In the genomic region with DNA sequence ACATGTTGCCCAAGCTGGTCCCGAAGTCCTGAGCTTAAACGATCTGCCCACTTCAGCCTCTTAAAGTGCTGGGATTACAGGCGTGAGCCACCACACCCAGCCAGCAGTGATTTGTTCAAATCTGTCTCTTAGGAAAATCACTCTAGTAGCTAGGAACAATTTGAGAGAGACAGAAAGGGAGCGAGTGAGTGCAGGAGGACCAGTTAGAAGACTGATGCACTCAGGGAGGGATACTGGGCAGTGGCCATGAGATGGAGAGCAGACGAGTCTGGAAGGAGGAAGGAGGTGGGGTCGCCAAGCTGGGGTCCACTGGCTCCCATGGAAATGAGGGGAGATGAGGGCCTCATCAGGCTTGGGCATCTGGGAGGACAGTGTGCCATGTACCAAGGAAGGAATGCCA, we compare ENCODE assay signal across 35 cellular contexts.
"Had no signal": no experiment of that assay in that cellular context is flagged by ENCODE, and none has a peak within 500 bp of the region (broad histone marks: within the 10 kb centered on the region; RNA-seq: fewer than 3 reads in every experiment).

No MANE protein-coding gene starts in this region.

- DNase-seq: activated B cell treated with CpG ODN at 0.5 μM for 24 hours; activated CD4-positive, alpha-beta memory T cell treated with anti-CD3 and anti-CD28 coated beads for 36 hours; activated CD4-positive, alpha-beta T cell treated with anti-CD3 and anti-CD28 coated beads for 4 hours; activated CD4-positive, alpha-beta T cell treated with anti-CD3 and anti-CD28 coated beads, Interleukin-2, amount 50 U/mL, for 1 hour; activated CD4-positive, CD25-positive, alpha-beta regulatory T cell treated with anti-CD3 and anti-CD28 coated beads, Interleukin-2, amount 50 U/mL, for 72 hours; activated CD8-positive, alpha-beta memory T cell treated with anti-CD3 and anti-CD28 coated beads, Interleukin-2, amount 50 U/mL, for 4 hours; activated gamma-delta T cell treated with Interleukin-2 at 50 U/mL for 16 hours; activated naive CD4-positive, alpha-beta T cell treated with anti-CD3 and anti-CD28 coated beads for 36 hours; activated naive CD8-positive, alpha-beta T cell treated with anti-CD3 and anti-CD28 coated beads, Interleukin-2, amount 50 U/mL, for 24 hours; activated T-cell treated with anti-CD3 and anti-CD28 coated beads for 4 hours; activated T-cell treated with anti-CD3 and anti-CD28 coated beads, Interleukin-2, amount 50 U/mL, for 48 hours; anterior cingulate cortex; brain microvascular endothelial cell; central memory CD4-positive, alpha-beta T cell; MM.1S; MV-4-11; NCI-H1092; NCI-H1436 treated with DMSO at 0.1 percent for 48 hours; NCI-H1694 treated with DMSO at 0.1 percent for 48 hours; NCI-H2029; NCI-H510A; NCI-H526; NCI-H748 treated with DMSO at 0.1 percent for 48 hours; NK-92 treated with Interleukin-12 subunit alpha and Interleukin-12 subunit beta, amount 100 ng/mL, for 24 hours; PC-3; Peyer's patch; RPMI8226; SIG-M5; T-cell; T-helper 2 cell; T-helper 9 cell had no signal

- H3K4me1 ChIP-seq: Peyer's patch had no signal

- H3K36me3 Mint-ChIP-seq: activated CD4-positive, alpha-beta memory T cell treated with anti-CD3 and anti-CD28 coated beads for 36 hours; activated naive CD8-positive, alpha-beta T cell; T-cell had no signal

- H3K9ac ChIP-seq: KMS-11 had no signal

- H3K9me3 ChIP-seq: Peyer's patch had no signal

- H3K9me3 Mint-ChIP-seq: activated B cell treated with CpG ODN at 0.5 μM for 24 hours; activated CD4-positive, alpha-beta memory T cell treated with anti-CD3 and anti-CD28 coated beads for 36 hours; activated naive CD4-positive, alpha-beta T cell treated with anti-CD3 and anti-CD28 coated beads for 36 hours; activated naive CD8-positive, alpha-beta T cell treated with anti-CD3 and anti-CD28 coated beads, Interleukin-2, amount 50 U/mL, for 24 hours; activated T-helper 17 cell treated with anti-CD3 and anti-CD28 coated beads, Interleukin-2, amount 50 U/mL, for 72 hours; T-cell had no signal

- H3K4me1 Mint-ChIP-seq: activated B cell treated with CpG ODN at 0.5 μM for 24 hours; activated naive CD8-positive, alpha-beta T cell treated with anti-CD3 and anti-CD28 coated beads, Interleukin-2, amount 50 U/mL, for 24 hours; T-cell had no signal

- H3K27me3 ChIP-seq: brain microvascular endothelial cell, Peyer's patch had no signal

- H3K36me3 ChIP-seq: brain microvascular endothelial cell, Peyer's patch had no signal

- H3K4me3 ChIP-seq: Peyer's patch had no signal

- ATAC-seq: activated naive CD8-positive, alpha-beta T cell treated with anti-CD3 and anti-CD28 coated beads, Interleukin-2, amount 50 U/mL, for 24 hours; activated T-helper 17 cell treated with anti-CD3 and anti-CD28 coated beads, Interleukin-2, amount 50 U/mL, for 72 hours; PC-3; T-cell had no signal

- H3K4me2 ChIP-seq: KMS-11 had no signal

- H3K4me3 Mint-ChIP-seq: activated B cell treated with CpG ODN at 0.5 μM for 24 hours; activated CD4-positive, alpha-beta memory T cell treated with anti-CD3 and anti-CD28 coated beads for 36 hours; activated naive CD4-positive, alpha-beta T cell treated with anti-CD3 and anti-CD28 coated beads for 36 hours; activated naive CD8-positive, alpha-beta T cell; activated naive CD8-positive, alpha-beta T cell treated with anti-CD3 and anti-CD28 coated beads, Interleukin-2, amount 50 U/mL, for 24 hours; activated T-helper 17 cell treated with anti-CD3 and anti-CD28 coated beads, Interleukin-2, amount 50 U/mL, for 72 hours; T-cell had no signal

- H3K27ac Mint-ChIP-seq: activated B cell treated with CpG ODN at 0.5 μM for 24 hours; activated CD4-positive, alpha-beta memory T cell treated with anti-CD3 and anti-CD28 coated beads for 36 hours; activated naive CD4-positive, alpha-beta T cell treated with anti-CD3 and anti-CD28 coated beads for 36 hours; activated naive CD8-positive, alpha-beta T cell; activated naive CD8-positive, alpha-beta T cell treated with anti-CD3 and anti-CD28 coated beads, Interleukin-2, amount 50 U/mL, for 24 hours; activated T-helper 17 cell treated with anti-CD3 and anti-CD28 coated beads, Interleukin-2, amount 50 U/mL, for 72 hours; T-cell had no signal

- H3K27me3 Mint-ChIP-seq: activated CD4-positive, alpha-beta memory T cell treated with anti-CD3 and anti-CD28 coated beads for 36 hours; activated naive CD8-positive, alpha-beta T cell; activated naive CD8-positive, alpha-beta T cell treated with anti-CD3 and anti-CD28 coated beads, Interleukin-2, amount 50 U/mL, for 24 hours; activated T-helper 17 cell treated with anti-CD3 and anti-CD28 coated beads, Interleukin-2, amount 50 U/mL, for 72 hours; T-cell had no signal

- H3K27ac ChIP-seq: brain microvascular endothelial cell, KMS-11, Peyer's patch, VCaP had no signal
